10 cellular contexts compared by ENCODE assay signal in genomic region chr2:139378373-139378772, GRCh38.
"Had no signal": no experiment of that assay in that cellular context is flagged by ENCODE, and none has a peak within 500 bp of the region (broad histone marks: within the 10 kb centered on the region; RNA-seq: fewer than 3 reads in every experiment).

No MANE protein-coding gene starts in this region.

- H3K27ac ChIP-seq: HL-60, KMS-11 had no signal

- H3K27ac Mint-ChIP-seq: HFFc6, IgD-negative memory B cell had no signal

- H3K9ac ChIP-seq: KMS-11 had no signal

- ATAC-seq: HCT116, HepG2 had no signal

- H3K9me3 ChIP-seq: HAP-1 had no signal

- H3K27me3 Mint-ChIP-seq: IgD-negative memory B cell had no signal

- H3K36me3 Mint-ChIP-seq: IgD-negative memory B cell had no signal

- H3K4me1 Mint-ChIP-seq: IgD-negative memory B cell had no signal

- DNase-seq: GOT3, H7, HFFc6, KBM-7 had no signal

- H3K36me3 ChIP-seq: HAP-1 had no signal

- H3K4me3 Mint-ChIP-seq: HFFc6, IgD-negative memory B cell had no signal

- H3K4me3 ChIP-seq: HAP-1 had no signal

- H3K4me2 ChIP-seq: KMS-11 had no signal
